In genomic region chr2:218402911-218403411, GRCh38 we compare ENCODE assay signal across 18 cellular contexts. TPM values are rescaled to one million over a fixed set of nuclear protein-coding genes. Genes with fewer than 3 reads are reported as not detected.
A peak's percentile ranks its signal among the peaks of the same experiment; 100 is the strongest.
DNase-seq lines count a peak whose midpoint lies in the region; ATAC-seq and TF ChIP-seq lines count a peak whose summit lies in the region.
"Had no signal": no experiment of that assay in that cellular context is flagged by ENCODE, and none has a peak within 500 bp of the region (broad histone marks: within the 10 kb centered on the region; RNA-seq: fewer than 3 reads in every experiment).

No MANE protein-coding gene starts in this region.

- no peaks in the 10 kb centered on the region for H3K27me3 Mint-ChIP-seq in effector memory CD8-positive, alpha-beta T cell

- H3K9me2 ChIP-seq in DOHH2 (replicated peaks; ENCODE audit: control insufficient read depth, low read length): no peaks in the 10 kb centered on the region

- peaks cover 44% of the 10 kb centered on the region for H3K79me2 ChIP-seq in DOHH2 (ENCODE audit: control insufficient read depth, low read length)

- ATAC-seq in effector memory CD8-positive, alpha-beta T cell (replicated peaks): no peak
- no peak for ATAC-seq in psoas muscle
- ATAC-seq in aorta (ENCODE audit: low FRiP score): no peak
- no peak for ATAC-seq in GM19324 (IDR thresholded peaks at IDR 0.05; ENCODE audit: low FRiP score, unreplicated experiment)
- ATAC-seq: left colon had no signal

- peak overlapping the region in 7 of 10 experiments; percentile 34 to 97 (median 93); a peak in 12 of 20 replicates for H3K4me3 ChIP-seq in BLaER1 treated with 17β-estradiol and CSF1 and Interleukin-3, amounts not matched to agents 10 nM and 100 nM
- H3K4me3 ChIP-seq in DOHH2 (ENCODE audit: low read length): no peak overlapping the region
- H3K4me3 ChIP-seq in psoas muscle: no peak overlapping the region
- no peak overlapping the region for H3K4me3 ChIP-seq in aorta (ENCODE audit: low read length in 2 of 2)
- H3K4me3 ChIP-seq: SJSA1 had no signal

- no peaks in the 10 kb centered on the region for H3K9me3 Mint-ChIP-seq in effector memory CD8-positive, alpha-beta T cell

- WGBS in psoas muscle, 3 donors: 80 to 90% (median 84%) methylated on average over 19 to 26 of the region's 26 CpGs
- WGBS in aorta, 2 donors: 79% methylated on average over 23 to 26 of the region's 26 CpGs

- no peak overlapping the region for H3K27ac Mint-ChIP-seq in effector memory CD8-positive, alpha-beta T cell

- peaks cover 74% of the 10 kb centered on the region for H3K36me3 Mint-ChIP-seq in effector memory CD8-positive, alpha-beta T cell (ENCODE audit: insufficient read depth)
- H3K36me3 Mint-ChIP-seq: brain had no signal

- H3K9ac ChIP-seq in BLaER1 treated with 17β-estradiol and CSF1 and Interleukin-3, amounts not matched to agents 10 nM and 100 nM: peak overlapping the region; percentile 69 to 100 (median 97); a peak in 17 of 22 replicates

- peaks cover 33 to 47% (median 43%) of the 10 kb centered on the region in 11 experiments for H3K36me3 ChIP-seq in BLaER1 treated with 17β-estradiol and CSF1 and Interleukin-3, amounts not matched to agents 10 nM and 100 nM
- H3K36me3 ChIP-seq in DOHH2 (ENCODE audit: control insufficient read depth, low read length) (peaks cover 49% of the 10 kb centered on the region), psoas muscle (ENCODE audit: insufficient read depth in 1 of 2, low read depth in 1 of 2) (peaks cover 0 to 44% of the 10 kb centered on the region in 2 donors), aorta (ENCODE audit: control insufficient read depth in 1 of 2, insufficient read depth in 2 of 2, low read length in 1 of 2) (peaks cover 0 to 8% of the 10 kb centered on the region in 2 donors)

- H3K4me1 Mint-ChIP-seq in effector memory CD8-positive, alpha-beta T cell (ENCODE audit: low read depth in 2 of 2): peaks cover 53 to 54% of the 10 kb centered on the region in 2 donors

- no peak for DNase-seq in effector memory CD8-positive, alpha-beta T cell
- DNase-seq in psoas muscle: no peak
- DNase-seq in aorta: no peak
- DNase-seq in SW 1271 (lab: John Stamatoyannopoulos, UW): no peak
- DNase-seq: activated gamma-delta T cell treated with Interleukin-2 at 50 U/mL for 16 hours, DND-41, GOT3, hippocampal formation, left colon, NCI-H1436 treated with DMSO at 0.1 percent for 48 hours, NCI-H446 had no signal

- no peaks in the 10 kb centered on the region for H3K9me3 ChIP-seq in BLaER1 treated with 17β-estradiol and CSF1 and Interleukin-3, amounts not matched to agents 10 nM and 100 nM (replicated peaks in 1 of 11)
- H3K9me3 ChIP-seq in DOHH2 (ENCODE audit: control insufficient read depth, insufficient read depth, low read length): no peaks in the 10 kb centered on the region
- no peaks in the 10 kb centered on the region for H3K9me3 ChIP-seq in psoas muscle
- H3K9me3 ChIP-seq in aorta (ENCODE audit: control insufficient read depth, low read length): no peaks in the 10 kb centered on the region
- H3K9me3 ChIP-seq: SJSA1, suprapubic skin had no signal

- H3K4me3 Mint-ChIP-seq in effector memory CD8-positive, alpha-beta T cell: peak overlapping the region; percentile 48 to 62

- H4K20me1 ChIP-seq in BLaER1 treated with 17β-estradiol and CSF1 and Interleukin-3, amounts not matched to agents 10 nM and 100 nM: peaks cover 14 to 51% (median 33%) of the 10 kb centered on the region in 11 experiments; a peak in 14 of 22 replicates
- no peaks in the 10 kb centered on the region for H4K20me1 ChIP-seq in DOHH2 (ENCODE audit: control insufficient read depth, insufficient read depth, low read depth, low read length)

- no peak for TF ChIP-seq CTCF in DOHH2 (IDR thresholded peaks at IDR 0.05; ENCODE audit: low read depth, low read length, poor library complexity, severe bottlenecking)
- no peak for TF ChIP-seq CTCF in psoas muscle (IDR thresholded peaks at IDR 0.05)

- peaks cover 0 to 14% (median 11%) of the 10 kb centered on the region in 11 experiments; a peak in 15 of 22 replicates for H3K27me3 ChIP-seq in BLaER1 treated with 17β-estradiol and CSF1 and Interleukin-3, amounts not matched to agents 10 nM and 100 nM
- H3K27me3 ChIP-seq in DOHH2 (ENCODE audit: control insufficient read depth, low read length) (no peaks in the 10 kb centered on the region), psoas muscle (ENCODE audit: insufficient read depth in 3 of 3, low read length in 2 of 3) (no peaks in the 10 kb centered on the region), aorta (ENCODE audit: control insufficient read depth in 1 of 2, insufficient read depth in 2 of 2, low read length in 1 of 2) (no peaks in the 10 kb centered on the region)
- H3K27me3 ChIP-seq: SJSA1, suprapubic skin had no signal

- H3K4me2 ChIP-seq in BLaER1 treated with 17β-estradiol and CSF1 and Interleukin-3, amounts not matched to agents 10 nM and 100 nM: peak overlapping the region; percentile 90 to 100 (median 98)
- H3K4me2 ChIP-seq in DOHH2 (ENCODE audit: low read length): peak overlapping the region; percentile 91

- intact Hi-C loops in psoas muscle (cut with DNase I) (loop anchor here in 1 of 2 donors (2.0 to 10.0 kb wide), 2 partner anchors 166 to 262 kb away; partner anchors contain the start of genes CNOT9 and USP37), aorta (cut with DNase I) (no loop called here)

- H3K4me1 ChIP-seq in BLaER1 treated with 17β-estradiol and CSF1 and Interleukin-3, amounts not matched to agents 10 nM and 100 nM: peaks cover 65 to 81% (median 77%) of the 10 kb centered on the region in 10 experiments
- H3K4me1 ChIP-seq in DOHH2 (ENCODE audit: control insufficient read depth, low read length) (peaks cover 75% of the 10 kb centered on the region), psoas muscle (peaks cover 34% of the 10 kb centered on the region), aorta (ENCODE audit: control insufficient read depth in 1 of 2, insufficient read depth in 2 of 2, low read length in 2 of 2) (no peaks in the 10 kb centered on the region)

- H3K27ac ChIP-seq in BLaER1 treated with 17β-estradiol and CSF1 and Interleukin-3, amounts not matched to agents 10 nM and 100 nM: peak overlapping the region in 7 of 11 experiments; percentile 78 to 100 (median 97); a peak in 7 of 22 replicates
- no peak overlapping the region for H3K27ac ChIP-seq in DOHH2 (ENCODE audit: low read depth, low read length)
- H3K27ac ChIP-seq in psoas muscle: peak overlapping the region; percentile 9
- no peak overlapping the region for H3K27ac ChIP-seq in aorta (ENCODE audit: low read depth in 1 of 2, low read length in 2 of 2)
- H3K27ac ChIP-seq: C4-2B, SJSA1, suprapubic skin had no signal

- no peaks in the 10 kb centered on the region for H3F3A ChIP-seq in DOHH2 (ENCODE audit: control insufficient read depth, insufficient read depth)

RNA-seq across cellular contexts. Expression of gene CTDSP1, which starts 3.3 kb away (rescaled TPM):
- total RNA-seq in psoas muscle (10 to 100 TPM; 57.2 to 73.0 (median 63.9) TPM), aorta (100 to 1,000 TPM; 141 to 162 TPM)
- polyA plus RNA-seq in psoas muscle (10 to 100 TPM; 55.6 to 62.9 (median 57.4) TPM), aorta (100 to 1,000 TPM in 1 of 2 donors, 10 to 100 TPM in 1; 61.6 to 137 TPM)

RNA-seq across cellular contexts. Expression of gene VIL1, which starts 16.0 kb away (rescaled TPM):
- not detected for total RNA-seq in psoas muscle
- polyA plus RNA-seq in psoas muscle: under 1 TPM; 0.08 to 0.10 (median 0.10) TPM
- under 1 TPM in 1 of 2 donors, not detected in 1; 0.65 TPM for total RNA-seq in aorta
- polyA plus RNA-seq in aorta: 10 to 100 TPM in 1 of 2 donors, 1 to 10 TPM in 1; 1.1 to 40.3 TPM
- total RNA-seq: SJSA1 had no signal

RNA-seq across cellular contexts. Expression of gene SLC11A1, which starts 20.9 kb away (rescaled TPM):
- total RNA-seq in psoas muscle (1 to 10 TPM; 2.1 to 3.9 (median 2.8) TPM), aorta (10 to 100 TPM; 40.1 to 56.1 TPM)
- polyA plus RNA-seq in psoas muscle (1 to 10 TPM in 2 of 3 donors, under 1 TPM in 1; 0.96 to 2.2 (median 1.9) TPM), aorta (1 to 10 TPM; 1.9 to 4.1 TPM)

RNA-seq across cellular contexts. Expression of gene CATIP, which starts 46.3 kb away (rescaled TPM):
- total RNA-seq in psoas muscle (not detected), aorta (not detected)
- polyA plus RNA-seq in psoas muscle (not detected), aorta (under 1 TPM; 0.03 to 0.50 TPM)
- total RNA-seq: left colon, SJSA1, suprapubic skin had no signal

Comparison
In these comparisons a context has a peak if more than half of its experiments do, and no peak if none do; other contexts are left out.
1. H3K27ac ChIP-seq: peak in BLaER1 treated with 17β-estradiol and CSF1 and Interleukin-3, amounts not matched to agents 10 nM and 100 nM (7 of 11) and psoas muscle (single experiment); none in DOHH2 (single experiment) and aorta (0 of 2).
2. H3K4me3 ChIP-seq: peak in BLaER1 treated with 17β-estradiol and CSF1 and Interleukin-3, amounts not matched to agents 10 nM and 100 nM (7 of 10); none in DOHH2 (single experiment), psoas muscle (single experiment) and aorta (0 of 2).
3. RNA of gene SLC11A1, which starts 20.9 kb away (total RNA-seq): 40.1 to 56.1 TPM in aorta; 2.1 to 3.9 TPM in psoas muscle; every median in the first group is over 4 times any median in the second.